10 cellular contexts compared by ENCODE assay signal in genomic region chr5:32462618-32463017, GRCh38. TPM values are rescaled to one million over a fixed set of nuclear protein-coding genes. Genes with fewer than 3 reads are reported as not detected.
DNase-seq lines count a peak whose midpoint lies in the region; ATAC-seq and TF ChIP-seq lines count a peak whose summit lies in the region.
"Had no signal": no experiment of that assay in that cellular context is flagged by ENCODE, and none has a peak within 500 bp of the region (broad histone marks: within the 10 kb centered on the region; RNA-seq: fewer than 3 reads in every experiment).

No MANE protein-coding gene starts in this region.

- TF ChIP-seq EP300 in SK-N-SH (IDR thresholded peaks at IDR 0.05; ENCODE audit: borderline replicate concordance in 1 of 2, low read depth in 1 of 2, low read length in 1 of 2): no peak

- no peak overlapping the region for H3K9ac ChIP-seq in SK-N-SH

- H3K27me3 ChIP-seq in SK-N-SH (ENCODE audit: insufficient read depth): no peaks in the 10 kb centered on the region

- H4K20me1 ChIP-seq in SK-N-SH (ENCODE audit: insufficient read depth): no peaks in the 10 kb centered on the region

- no peaks in the 10 kb centered on the region for H3K27me3 Mint-ChIP-seq in HFFc6 (ENCODE audit: insufficient read depth)

- no peaks in the 10 kb centered on the region for H3K79me2 ChIP-seq in SK-N-SH (ENCODE audit: insufficient read depth)

- no peaks in the 10 kb centered on the region for H3K36me3 ChIP-seq in SK-N-SH (replicated peaks in 1 of 2; ENCODE audit: control insufficient read depth in 1 of 2, insufficient read depth in 2 of 2, low read length in 1 of 2)

- 85% methylated on average over 1 of the region's 1 CpG for WGBS in SK-N-SH (ENCODE audit: low lambda C conversion rate)

- no peak for TF ChIP-seq RAD21 in SK-N-SH (IDR thresholded peaks at IDR 0.05; ENCODE audit: low read length)

- CTCF ChIA-PET in SK-N-SH (lab: Yijun Ruan, JAX): interaction anchor here (1.0 to 2.0 kb wide), 4 partner anchors 9 to 128 kb away, joined by 3 to 5 read pairs (median 4); no protein-coding TSS in a partner anchor

- no peaks in the 10 kb centered on the region for H3K9me3 Mint-ChIP-seq in HFFc6

- H3K4me1 ChIP-seq in SK-N-SH (ENCODE audit: control insufficient read depth in 1 of 2, insufficient read depth in 2 of 2, low read depth in 1 of 2, low read length in 1 of 2): 0 out of 4 replicates have a peak, but pooled peaks cover 0 to 3% of the 10 kb centered on the region in 2 experiments

- ATAC-seq in HG03354 (IDR thresholded peaks at IDR 0.05; ENCODE audit: poor library complexity, severe bottlenecking, unreplicated experiment) (no peak), GM19023 (IDR thresholded peaks at IDR 0.05; ENCODE audit: unreplicated experiment) (no peak)

- H3K4me1 Mint-ChIP-seq in HFFc6 (ENCODE audit: low read depth): peaks cover 30% of the 10 kb centered on the region
- H3K4me1 Mint-ChIP-seq: brain had no signal

- DNase-seq in HFFc6: peak; percentile 81
- no peak for DNase-seq in SK-N-SH
- peak; percentile 30 for DNase-seq in choroid plexus epithelial cell (ENCODE audit: low read depth)
- peak; percentile 74 for DNase-seq in stimulated activated CD4-positive, alpha-beta T cell treated with anti-CD3 and anti-CD28 coated beads, Interleukin-4, amount 100 ng/mL, for 24 hours
- DNase-seq in OCI-M1 (lab: John Stamatoyannopoulos, UW): no peak
- no peak for DNase-seq in dermis blood vessel endothelial cell
- DNase-seq: NCI-H2029 treated with DMSO at 0.1 percent for 48 hours had no signal

- H2AFZ ChIP-seq in SK-N-SH (ENCODE audit: low read depth): no peak overlapping the region

- no peaks in the 10 kb centered on the region for H3F3A ChIP-seq in SK-N-SH (replicated peaks; ENCODE audit: insufficient read depth)

- H3K27ac ChIP-seq in SK-N-SH (ENCODE audit: low read depth in 2 of 2, low read length in 1 of 2): no peak overlapping the region

- TF ChIP-seq CTCF in HFFc6 (IDR thresholded peaks at IDR 0.05) (no peak), SK-N-SH (IDR thresholded peaks at IDR 0.05) (no peak), choroid plexus epithelial cell (conservative IDR thresholded peaks at IDR 0.05; ENCODE audit: low read depth, low read length) (no peak)

- 0 out of 2 replicates have a peak, but pooled peaks cover 5% of the 10 kb centered on the region for H3K36me3 Mint-ChIP-seq in HFFc6 (ENCODE audit: low read depth)
- H3K36me3 Mint-ChIP-seq: brain had no signal

- H3K9me2 ChIP-seq in SK-N-SH: no peaks in the 10 kb centered on the region

- H3K27ac Mint-ChIP-seq in HFFc6: peak overlapping the region; percentile 84
- H3K27ac Mint-ChIP-seq: brain had no signal

- H3K4me3 ChIP-seq in SK-N-SH (ENCODE audit: low read depth in 2 of 2, low read length in 1 of 2): no peak overlapping the region
- H3K4me3 ChIP-seq in choroid plexus epithelial cell (ENCODE audit: low read depth, low read length): no peak overlapping the region

- H3K9me3 ChIP-seq in SK-N-SH: no peaks in the 10 kb centered on the region

- peak overlapping the region; percentile 38 for H3K4me3 Mint-ChIP-seq in HFFc6
- H3K4me3 Mint-ChIP-seq: brain had no signal

- POLR2A ChIA-PET in SK-N-SH (lab: Yijun Ruan, JAX): no interaction called here

- no peak overlapping the region for H3K4me2 ChIP-seq in SK-N-SH

TF ChIP-seq in SK-N-SH, 30 proteins besides CTCF, POLR2A, EP300 and RAD21:
- TF ChIP-seq FOSL2 (IDR thresholded peaks at IDR 0.05; ENCODE audit: borderline replicate concordance, low read depth): peak; percentile 68; the same call in 1 of the 2 replicates
- 0 out of 2 replicates have a peak, but pooled peaks have one; percentile 34 for TF ChIP-seq JUND (IDR thresholded peaks at IDR 0.05)
- no peak for TF ChIP-seq USF1 (IDR thresholded peaks at IDR 0.05; ENCODE audit: borderline replicate concordance, low read depth)

RNA-seq across cellular contexts. Expression of gene ZFR, which starts 18.1 kb away (rescaled TPM):
- total RNA-seq in HFFc6 (2021; fragmentation: NEBNext Ultra II Directional; extraction: Animal tissue kit (Norgen Biotek cat#: 25700)): 10 to 100 TPM; 69.3 to 79.0 (median 75.9) TPM
- polyA plus RNA-seq in SK-N-SH (2012; rRNA removed): 24.6 and 38.0 TPM in 2 replicates
- polyA plus RNA-seq in SK-N-SH (2012; cell fraction: cytosol; rRNA removed): 32.0 and 33.7 TPM in 2 replicates
- polyA plus RNA-seq in SK-N-SH (2012; cell fraction: nucleus; rRNA removed): 22.3 and 52.5 TPM in 2 replicates
- total RNA-seq in dermis blood vessel endothelial cell: 72.8 and 89.7 TPM in 2 replicates

Comparison
In these comparisons a context has a peak if more than half of its experiments do, and no peak if none do; other contexts are left out.
1. DNase-seq: peak in HFFc6 (single experiment), choroid plexus epithelial cell (single experiment) and stimulated activated CD4-positive, alpha-beta T cell treated with anti-CD3 and anti-CD28 coated beads, Interleukin-4, amount 100 ng/mL, for 24 hours (single experiment); none in SK-N-SH (single experiment), OCI-M1 (single experiment) and dermis blood vessel endothelial cell (single experiment).